Comparison of ENCODE assay signal across 25 cellular contexts in the genomic region with DNA sequence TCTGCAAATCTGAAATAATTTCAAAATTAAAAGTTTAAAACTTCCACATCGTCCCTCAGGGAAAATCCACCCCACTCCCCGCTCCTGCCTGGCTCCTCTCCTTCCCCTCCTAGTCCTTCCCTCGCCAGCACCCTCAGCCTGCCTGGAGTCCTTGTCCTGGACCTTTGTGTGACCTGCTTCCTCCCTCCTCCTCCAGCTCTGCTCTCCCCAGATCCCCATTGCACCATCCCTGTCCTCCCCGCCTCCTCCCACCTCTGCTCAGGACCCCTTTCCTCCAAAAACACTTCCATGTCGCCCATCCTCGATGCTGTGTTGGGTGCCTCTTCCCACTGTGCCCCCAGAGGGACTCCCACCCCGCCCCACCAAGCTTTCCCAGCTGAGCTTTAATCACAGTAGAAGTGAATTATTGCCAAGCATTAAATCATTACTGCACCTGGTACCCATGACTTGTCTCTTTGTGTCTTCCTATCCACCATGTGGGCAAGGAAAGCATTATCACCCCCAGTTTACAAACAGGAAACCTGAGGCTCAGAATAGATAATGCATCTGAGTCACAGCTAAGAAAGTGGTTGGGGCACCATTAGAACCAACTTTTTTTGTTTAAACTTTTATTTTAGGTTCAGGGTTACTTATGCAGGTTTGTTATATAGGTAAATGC. TPM values are rescaled to one million over a fixed set of nuclear protein-coding genes. Genes with fewer than 3 reads are reported as not detected.
DNase-seq lines count a peak whose midpoint lies in the region; ATAC-seq and TF ChIP-seq lines count a peak whose summit lies in the region.
"Had no signal": no experiment of that assay in that cellular context is flagged by ENCODE, and none has a peak within 500 bp of the region (broad histone marks: within the 10 kb centered on the region; RNA-seq: fewer than 3 reads in every experiment).

No MANE protein-coding gene starts in this region.

- peaks cover 0 to 7% (median 4%) of the 10 kb centered on the region in 3 donors for H3K4me1 Mint-ChIP-seq in T-cell
- no peaks in the 10 kb centered on the region for H3K4me1 Mint-ChIP-seq in dendritic cell treated with granulocyte-macrophage colony-stimulating factor and Interleukin-4, amounts not matched to agents 40 ng/mL and 50 ng/mL, for 4 days (ENCODE audit: low read depth)
- H3K4me1 Mint-ChIP-seq: WTC11 had no signal

- peaks cover 60% of the 10 kb centered on the region for H3K4me1 ChIP-seq in Loucy (ENCODE audit: insufficient read depth, low read length, poor library complexity, severe bottlenecking)
- H3K4me1 ChIP-seq in sigmoid colon = no peaks in the 10 kb centered on the region
- H3K4me1 ChIP-seq: HAP-1, pancreas had no signal

- H3K4me3 Mint-ChIP-seq in T-cell = no peak overlapping the region
- no peak overlapping the region for H3K4me3 Mint-ChIP-seq in dendritic cell treated with granulocyte-macrophage colony-stimulating factor and Interleukin-4, amounts not matched to agents 40 ng/mL and 50 ng/mL, for 4 days
- H3K4me3 Mint-ChIP-seq: brain, WTC11 had no signal

- H3K27me3 Mint-ChIP-seq in T-cell = peaks cover 0 to 4% of the 10 kb centered on the region in 2 donors
- H3K27me3 Mint-ChIP-seq in dendritic cell treated with granulocyte-macrophage colony-stimulating factor and Interleukin-4, amounts not matched to agents 40 ng/mL and 50 ng/mL, for 4 days = peaks cover 8% of the 10 kb centered on the region
- H3K27me3 Mint-ChIP-seq: brain; natural killer cell treated with Interleukin-12 subunit alpha and Interleukin-12 subunit beta and Interleukin-15 and Interleukin-18, amount 100 ng/mL, for 72 hours had no signal

- peak overlapping the region; percentile 36 for H3K4me2 ChIP-seq in Loucy (ENCODE audit: low read depth, low read length, poor library complexity, severe bottlenecking)

- POLR2A ChIA-PET in T-cell (lab: Charles Lee) = no interaction called here

- ATAC-seq in T-cell (replicated peaks in 1 of 4) (peak in 3 of 4 experiments; percentile 35 to 70 (median 61)), HG02884 (IDR thresholded peaks at IDR 0.05; ENCODE audit: unreplicated experiment) (no peak)
- ATAC-seq: natural killer cell treated with Interleukin-12 subunit alpha and Interleukin-12 subunit beta and Interleukin-15 and Interleukin-18, amount 100 ng/mL, for 72 hours; pancreas; Right ventricle myocardium inferior; WTC11 had no signal

- H3K9me3 Mint-ChIP-seq in T-cell = no peaks in the 10 kb centered on the region
- no peaks in the 10 kb centered on the region for H3K9me3 Mint-ChIP-seq in dendritic cell treated with granulocyte-macrophage colony-stimulating factor and Interleukin-4, amounts not matched to agents 40 ng/mL and 50 ng/mL, for 4 days
- H3K9me3 Mint-ChIP-seq: brain; natural killer cell treated with Interleukin-12 subunit alpha and Interleukin-12 subunit beta and Interleukin-15 and Interleukin-18, amount 100 ng/mL, for 72 hours; WTC11 had no signal

- no peak overlapping the region for H2AFZ ChIP-seq in Loucy (ENCODE audit: low read length)

- peak overlapping the region in 1 of 2 donors; percentile 34 for H3K27ac Mint-ChIP-seq in T-cell
- H3K27ac Mint-ChIP-seq in dendritic cell treated with granulocyte-macrophage colony-stimulating factor and Interleukin-4, amounts not matched to agents 40 ng/mL and 50 ng/mL, for 4 days = peak overlapping the region; percentile 8
- H3K27ac Mint-ChIP-seq: natural killer cell treated with Interleukin-12 subunit alpha and Interleukin-12 subunit beta and Interleukin-15 and Interleukin-18, amount 100 ng/mL, for 72 hours; WTC11 had no signal

- H3K36me3 ChIP-seq in Loucy (ENCODE audit: insufficient read depth, low read length) (no peaks in the 10 kb centered on the region), sigmoid colon (no peaks in the 10 kb centered on the region)
- H3K36me3 ChIP-seq: HAP-1, pancreas had no signal

- WGBS in sigmoid colon, 2 donors = 74 to 80% methylated on average over 7 of the region's 7 CpGs

- H3K9me3 ChIP-seq in Loucy (ENCODE audit: insufficient read depth, low read depth, low read length) (no peaks in the 10 kb centered on the region), sigmoid colon (no peaks in the 10 kb centered on the region)
- H3K9me3 ChIP-seq: HAP-1, pancreas had no signal

- intact Hi-C loops in dendritic cell treated with granulocyte-macrophage colony-stimulating factor and Interleukin-4, amounts not matched to agents 40 ng/mL and 50 ng/mL, for 4 days (cut with micrococcal nuclease) = no loop called here
- intact Hi-C loops in sigmoid colon (cut with DNase I) = no loop called here

- TF ChIP-seq EP300 in sigmoid colon (IDR thresholded peaks at IDR 0.05) = no peak

- no peaks in the 10 kb centered on the region for H3K36me3 Mint-ChIP-seq in T-cell
- no peaks in the 10 kb centered on the region for H3K36me3 Mint-ChIP-seq in dendritic cell treated with granulocyte-macrophage colony-stimulating factor and Interleukin-4, amounts not matched to agents 40 ng/mL and 50 ng/mL, for 4 days (ENCODE audit: low read depth)
- H3K36me3 Mint-ChIP-seq: brain; natural killer cell treated with Interleukin-12 subunit alpha and Interleukin-12 subunit beta and Interleukin-15 and Interleukin-18, amount 100 ng/mL, for 72 hours; WTC11 had no signal

- peak overlapping the region; percentile 38 for H3K9ac ChIP-seq in Loucy (ENCODE audit: low read depth, low read length, poor library complexity, severe bottlenecking)

- DNase-seq in T-cell (no peak), sigmoid colon (peak; percentile 13), NCI-H1092 (lab: John Stamatoyannopoulos, UW) (no peak), RPMI8226 (no peak)
- DNase-seq: activated naive CD4-positive, alpha-beta T cell treated with Interleukin-2 at 50 U/mL for 16 hours; DND-41; glutamatergic neuron; islet precursor cell; KBM-7; NCI-H146; NCI-H510A; stimulated activated CD4-positive, alpha-beta T cell treated with anti-CD3 and anti-CD28 coated beads, Interleukin-2, amount 100 ng/mL, for 48 hours had no signal

- no peaks in the 10 kb centered on the region for H3K9me2 ChIP-seq in Loucy (replicated peaks; ENCODE audit: low read depth, low read length)

- H3K4me3 ChIP-seq in Loucy (ENCODE audit: low read length, poor library complexity, severe bottlenecking) = peak overlapping the region; percentile 6
- no peak overlapping the region for H3K4me3 ChIP-seq in sigmoid colon
- H3K4me3 ChIP-seq: HAP-1, pancreas had no signal

- no peaks in the 10 kb centered on the region for H4K20me1 ChIP-seq in Loucy (ENCODE audit: insufficient read depth, low read length, poor library complexity, severe bottlenecking)

- CTCF ChIA-PET in T-cell (lab: Charles Lee) = interaction anchor here in 1 of 2 donors (0.6 kb wide), 1 partner anchor 224 kb away, joined by 3 read pairs; no protein-coding TSS in a partner anchor

- no peaks in the 10 kb centered on the region for H3K79me2 ChIP-seq in Loucy (ENCODE audit: insufficient read depth, low read length)

- TF ChIP-seq CTCF in Loucy (conservative IDR thresholded peaks at IDR 0.05; ENCODE audit: low read length) (no peak), sigmoid colon (IDR thresholded peaks at IDR 0.05) (no peak)

- TF ChIP-seq POLR2A in sigmoid colon (IDR thresholded peaks at IDR 0.05) = no peak

- H3K27ac ChIP-seq in sigmoid colon = no peak overlapping the region
- H3K27ac ChIP-seq: pancreas had no signal

- peaks cover 7% of the 10 kb centered on the region; the same call in 1 of the 2 replicates for H3F3A ChIP-seq in Loucy (ENCODE audit: low read depth)

- H3K27me3 ChIP-seq in Loucy (ENCODE audit: insufficient read depth, low read length, poor library complexity, severe bottlenecking) (no peaks in the 10 kb centered on the region), sigmoid colon (no peaks in the 10 kb centered on the region)
- H3K27me3 ChIP-seq: pancreas had no signal

RNA-seq across cellular contexts. Expression of a gene that starts 2.4 kb away (rescaled TPM):
- total RNA-seq in T-cell (1 to 10 TPM in 1 of 5 donors, under 1 TPM in 1, not detected in 3; 0.20 to 1.0 TPM), sigmoid colon (not detected)
- under 1 TPM in 1 of 3 donors, not detected in 2; 0.15 TPM for polyA plus RNA-seq in sigmoid colon
- total RNA-seq: HT-29; liver; mononuclear cell; natural killer cell treated with Interleukin-12 subunit alpha and Interleukin-12 subunit beta and Interleukin-15 and Interleukin-18, amount 100 ng/mL, for 72 hours; pancreas; urinary bladder; WTC11 had no signal
- polyA plus RNA-seq: liver had no signal

RNA-seq across cellular contexts. Expression of a gene that starts 9.2 kb away (rescaled TPM):
- total RNA-seq in T-cell (10 to 100 TPM in 1 of 5 donors, 1 to 10 TPM in 4; 1.6 to 23.1 (median 2.7) TPM), sigmoid colon (under 1 TPM in 3 of 4 donors, not detected in 1; 0.27 to 0.83 (median 0.71) TPM)
- polyA plus RNA-seq in sigmoid colon = 1 to 10 TPM in 2 of 3 donors, under 1 TPM in 1; 0.60 to 2.2 (median 1.4) TPM

RNA-seq across cellular contexts. Expression of a gene that starts 23.1 kb away (rescaled TPM):
- 10 to 100 TPM; 11.6 to 20.7 (median 16.3) TPM for total RNA-seq in T-cell
- total RNA-seq in sigmoid colon = 10 to 100 TPM in 2 of 4 donors, 1 to 10 TPM in 2; 8.6 to 12.0 (median 10.8) TPM
- polyA plus RNA-seq in sigmoid colon = 10 to 100 TPM in 1 of 3 donors, 1 to 10 TPM in 2; 4.8 to 24.0 (median 9.0) TPM

RNA-seq across cellular contexts. Expression of a gene that starts 41.4 kb away (rescaled TPM):
- total RNA-seq in T-cell = 100 to 1,000 TPM in 2 of 5 donors, 10 to 100 TPM in 3; 81.7 to 106 (median 96.9) TPM
- total RNA-seq in sigmoid colon = 10 to 100 TPM; 37.1 to 52.5 (median 38.9) TPM
- 10 to 100 TPM; 41.2 to 92.3 (median 42.0) TPM for polyA plus RNA-seq in sigmoid colon

RNA-seq across cellular contexts. Expression of a gene that starts 49.0 kb away (rescaled TPM):
- total RNA-seq in T-cell (10 to 100 TPM; 55.6 to 82.1 (median 71.8) TPM), sigmoid colon (100 to 1,000 TPM in 2 of 4 donors, 10 to 100 TPM in 2; 86.2 to 115 (median 98.4) TPM)
- polyA plus RNA-seq in sigmoid colon = 10 to 100 TPM; 16.2 to 57.7 (median 17.3) TPM
